Comparison of ENCODE assay signal across 10 cellular contexts in the genomic region with DNA sequence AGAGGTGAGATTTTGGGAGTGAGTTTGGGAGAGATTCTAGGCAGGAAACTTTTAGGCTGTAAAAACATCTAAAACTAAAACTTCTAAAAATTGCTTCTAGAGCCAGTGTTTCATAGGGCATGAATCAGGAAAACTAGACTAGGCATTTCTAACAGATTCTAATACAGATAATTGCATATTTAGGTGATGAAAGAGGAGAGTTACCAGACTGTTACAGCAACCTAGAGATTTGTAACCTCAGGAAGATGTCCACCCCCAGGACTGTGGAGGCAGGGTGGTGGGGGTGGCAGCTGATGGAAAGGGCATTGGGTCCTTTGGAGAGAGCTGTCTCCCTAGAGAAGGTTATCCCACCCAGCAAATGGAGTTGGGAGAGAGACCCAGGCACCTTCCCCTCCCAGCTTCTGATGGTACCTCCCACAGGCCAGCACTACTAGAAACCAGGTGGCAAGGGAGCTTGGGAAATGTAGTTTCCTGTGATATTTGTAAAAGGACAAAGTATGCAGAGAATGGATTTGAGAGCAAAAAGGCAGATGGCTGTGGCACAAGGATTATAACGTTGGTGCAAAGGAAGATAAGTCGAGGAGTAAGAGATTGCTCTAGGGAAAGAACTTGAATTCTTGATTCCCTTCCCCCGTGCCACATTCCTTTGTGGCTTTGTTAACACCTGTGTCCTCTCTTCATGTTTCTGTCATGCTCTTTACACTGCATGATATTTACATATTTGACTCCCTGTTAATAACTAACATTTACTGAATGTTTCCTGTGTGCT.
DNase-seq lines count a peak whose midpoint lies in the region; ATAC-seq, FAIRE-seq and TF ChIP-seq lines count a peak whose summit lies in the region.
"Had no signal": no experiment of that assay in that cellular context is flagged by ENCODE, and none has a peak within 500 bp of the region (broad histone marks: within the 10 kb centered on the region; RNA-seq: fewer than 3 reads in every experiment).

No MANE protein-coding gene starts in this region.

- intact Hi-C loops in K562 (cut with micrococcal nuclease): no loop called here

- CTCF ChIA-PET in K562 (lab: Yijun Ruan, JAX; ENCODE audit: low intra/inter-chr PET ratio): no interaction called here

- DNase-seq in K562 (ENCODE audit: extremely low read depth in 1 of 4, low spot score in 3 of 4) (no peak), NCI-H146 (lab: John Stamatoyannopoulos, UW) (no peak), SK-N-DZ (ENCODE audit: low spot score) (no peak), NCI-H128 (lab: John Stamatoyannopoulos, UW; ENCODE audit: unreplicated experiment) (no peak)
- DNase-seq: NCI-H1694, T-helper 1 cell had no signal

- peaks cover 14 to 73% (median 26%) of the 10 kb centered on the region in 11 experiments; a peak in 18 of 22 replicates for H3K36me3 ChIP-seq in BLaER1 treated with 17β-estradiol and CSF1 and Interleukin-3, amounts not matched to agents 10 nM and 100 nM
- no peaks in the 10 kb centered on the region; the same call in 2 of the 3 replicates for H3K36me3 ChIP-seq in K562 (ENCODE audit: control insufficient read depth, insufficient read depth, low read length)

- FAIRE-seq in K562 (lab: Jason Lieb, UNC): peak; percentile 15

- no peak overlapping the region for H3K9ac ChIP-seq in BLaER1 treated with 17β-estradiol and CSF1 and Interleukin-3, amounts not matched to agents 10 nM and 100 nM
- H3K9ac ChIP-seq in K562 (ENCODE audit: insufficient read depth in 1 of 2, low read depth in 2 of 2, low read length in 2 of 2): no peak overlapping the region

- no peaks in the 10 kb centered on the region for H3K79me2 ChIP-seq in K562 (ENCODE audit: control insufficient read depth, insufficient read depth, low read length)

- BruUV-seq in K562 (replicated peaks; lab: Mats Ljungman, UMichigan): no TSS peak

- no peak for TF ChIP-seq EP300 in K562 (IDR thresholded peaks at IDR 0.05; ENCODE audit: low read length)

- no peak overlapping the region for H3K4me3 ChIP-seq in BLaER1 treated with 17β-estradiol and CSF1 and Interleukin-3, amounts not matched to agents 10 nM and 100 nM
- no peak overlapping the region for H3K4me3 ChIP-seq in K562

- POLR2A ChIA-PET in K562 (lab: Yijun Ruan, JAX): interaction anchor here (1.2 kb wide), 1 partner anchor 10 kb away, joined by 3 read pairs; no protein-coding TSS in a partner anchor

- ATAC-seq in GM19043 (IDR thresholded peaks at IDR 0.05; ENCODE audit: low read depth, unreplicated experiment): peak; percentile 63
- ATAC-seq in HG03196 (IDR thresholded peaks at IDR 0.05; ENCODE audit: unreplicated experiment): peak; percentile 68
- ATAC-seq in K562: peak; percentile 35; the same call in 2 of the 3 replicates
- ATAC-seq in GM21526 (IDR thresholded peaks at IDR 0.05; ENCODE audit: low FRiP score, unreplicated experiment): no peak

- H4K20me1 ChIP-seq in BLaER1 treated with 17β-estradiol and CSF1 and Interleukin-3, amounts not matched to agents 10 nM and 100 nM: peaks cover 16 to 96% (median 78%) of the 10 kb centered on the region in 11 experiments; a peak in 19 of 22 replicates
- H4K20me1 ChIP-seq in K562 (replicated peaks; ENCODE audit: control insufficient read depth, insufficient read depth, low read length): no peaks in the 10 kb centered on the region

- TF ChIP-seq CTCF in K562 (IDR thresholded peaks at IDR 0.05 in 2 of 3, conservative IDR thresholded peaks at IDR 0.05 in 1 of 3; ENCODE audit: insufficient read depth in 2 of 3, low read depth in 1 of 3, low read length in 3 of 3): no peak

- TF ChIP-seq POLR2A in K562 (conservative IDR thresholded peaks at IDR 0.05): no peak

- TF ChIP-seq RAD21 in K562 (CRISPR knock-in tag; conservative IDR thresholded peaks at IDR 0.05 in 1 of 2, IDR thresholded peaks at IDR 0.05 in 1 of 2): no peak

- H3K27me3 ChIP-seq in BLaER1 treated with 17β-estradiol and CSF1 and Interleukin-3, amounts not matched to agents 10 nM and 100 nM: no peaks in the 10 kb centered on the region
- H3K27me3 ChIP-seq in K562 (ENCODE audit: control insufficient read depth in 2 of 2, insufficient read depth in 2 of 2, low read length in 2 of 2): no peaks in the 10 kb centered on the region

- no peak overlapping the region; a peak in 1 of 22 replicates for H3K27ac ChIP-seq in BLaER1 treated with 17β-estradiol and CSF1 and Interleukin-3, amounts not matched to agents 10 nM and 100 nM
- no peak overlapping the region for H3K27ac ChIP-seq in K562 (ENCODE audit: extremely low read depth, low read depth, low read length)

- H3K4me1 ChIP-seq in BLaER1 treated with 17β-estradiol and CSF1 and Interleukin-3, amounts not matched to agents 10 nM and 100 nM: peaks cover 44 to 92% (median 74%) of the 10 kb centered on the region in 10 experiments
- peaks cover 4 to 10% of the 10 kb centered on the region in 2 experiments; a peak in 4 of 5 replicates for H3K4me1 ChIP-seq in K562 (replicated peaks in 1 of 2; ENCODE audit: control insufficient read depth in 2 of 2, insufficient read depth in 2 of 2, low read length in 2 of 2)

- no peaks in the 10 kb centered on the region for H3K9me1 ChIP-seq in K562 (ENCODE audit: control insufficient read depth, insufficient read depth, low read length)

- H2AFZ ChIP-seq in K562 (ENCODE audit: low read depth, low read length): no peak overlapping the region

- H3K4me2 ChIP-seq in BLaER1 treated with 17β-estradiol and CSF1 and Interleukin-3, amounts not matched to agents 10 nM and 100 nM: peak overlapping the region in 6 of 11 experiments; percentile 3 to 46 (median 30); a peak in 12 of 22 replicates
- H3K4me2 ChIP-seq in K562 (ENCODE audit: insufficient read depth, low read length): no peak overlapping the region

- peaks cover 0 to 4% (median 0%) of the 10 kb centered on the region in 11 experiments; a peak in 1 of 22 replicates for H3K9me3 ChIP-seq in BLaER1 treated with 17β-estradiol and CSF1 and Interleukin-3, amounts not matched to agents 10 nM and 100 nM (replicated peaks in 1 of 11)
- no peaks in the 10 kb centered on the region for H3K9me3 ChIP-seq in K562 (replicated peaks; ENCODE audit: control insufficient read depth, insufficient read depth, low read depth, low read length)

- 38% methylated on average over 3 of the region's 3 CpGs for WGBS in K562 (ENCODE audit: insufficient coverage, low coverage, missing lambda C conversion rate)

- in situ Hi-C loops in K562 (cut with MboI): no loop called here

TF ChIP-seq in K562, 482 proteins besides CTCF, POLR2A, EP300 and RAD21 (continues in another document):
- TF ChIP-seq VEZF1 (CRISPR knock-in tag; IDR thresholded peaks at IDR 0.05) (no peak), ZNF263 (CRISPR knock-in tag; IDR thresholded peaks at IDR 0.05; ENCODE audit: borderline replicate concordance) (no peak), PTBP1 (IDR thresholded peaks at IDR 0.05; ENCODE audit: low read depth, low read length) (no peak), PHF8 (IDR thresholded peaks at IDR 0.05; ENCODE audit: borderline replicate concordance, low read length) (no peak), HCFC1 (IDR thresholded peaks at IDR 0.05; ENCODE audit: low read depth, low read length) (peak; percentile 73), PRDM10 (IDR thresholded peaks at IDR 0.05; ENCODE audit: partially characterized antibody) (peak; percentile 89), NR3C1 (CRISPR knock-in tag; IDR thresholded peaks at IDR 0.05) (no peak), SIX5 (IDR thresholded peaks at IDR 0.05; ENCODE audit: borderline replicate concordance in 1 of 2, insufficient read depth in 1 of 2, low read depth in 1 of 2, low read length in 2 of 2) (peak in 1 of 2 experiments; percentile 16; a peak in 1 of 4 replicates)
